Comparison of ENCODE assay signal across 9 cellular contexts in genomic region chr19:6590458-6591319, GRCh38. TPM values are rescaled to one million over a fixed set of nuclear protein-coding genes. Genes with fewer than 3 reads are reported as not detected.
DNase-seq lines count a peak whose midpoint lies in the region; ATAC-seq and TF ChIP-seq lines count a peak whose summit lies in the region.
"Had no signal": no experiment of that assay in that cellular context is flagged by ENCODE, and none has a peak within 500 bp of the region (broad histone marks: within the 10 kb centered on the region; RNA-seq: fewer than 3 reads in every experiment).

Gene CD70 (minus strand): TSS chr19:6591150. CDS start chr19:6591002, 148 bp downstream.

- H3K27me3 ChIP-seq in mononuclear cell (ENCODE audit: insufficient read depth, low read length) = peaks cover 72% of the 10 kb centered on the region

- DNase-seq in astrocyte of the cerebellum (ENCODE audit: low read depth) (no peak), NK-92 (lab: John Stamatoyannopoulos, UW; ENCODE audit: unreplicated experiment) (no peak), NCI-H1694 (lab: John Stamatoyannopoulos, UW) (no peak), amniotic stem cell (lab: John Stamatoyannopoulos, UW) (no peak)

- in situ Hi-C loops in astrocyte of the cerebellum (cut with HindIII; ENCODE audit: low sequenced_read_pairs) = no loop called here

- H3K9me3 ChIP-seq in mononuclear cell (ENCODE audit: low read depth, low read length) = no peaks in the 10 kb centered on the region

- TF ChIP-seq CTCF in astrocyte of the cerebellum (IDR thresholded peaks at IDR 0.05; ENCODE audit: low read depth, low read length, missing control alignments) = no peak

- TF ChIP-seq POLR2A in Raji (IDR thresholded peaks at IDR 0.05; ENCODE audit: insufficient read depth, low read depth, low read length) = peak; percentile 87

- H3K4me3 ChIP-seq in astrocyte of the cerebellum (ENCODE audit: low read depth, low read length) (peak within 1 kb of the TSS; percentile 36), mononuclear cell (ENCODE audit: low read length) (peak within 1 kb of the TSS; percentile 4)

- ATAC-seq in GM18907 (IDR thresholded peaks at IDR 0.05; ENCODE audit: unreplicated experiment) (peak; percentile 58), HG02943 (IDR thresholded peaks at IDR 0.05; ENCODE audit: low read depth, unreplicated experiment) (peak; percentile 50)

- H3K4me1 ChIP-seq in mononuclear cell (ENCODE audit: insufficient read depth, low read length) = peaks cover 48% of the 10 kb centered on the region

RNA-seq across cellular contexts. Expression of gene CD70, which starts in this region (rescaled TPM):
- total RNA-seq in mononuclear cell = 1.4 TPM
- total RNA-seq: bronchial epithelial cell had no signal
